In the genomic region with DNA sequence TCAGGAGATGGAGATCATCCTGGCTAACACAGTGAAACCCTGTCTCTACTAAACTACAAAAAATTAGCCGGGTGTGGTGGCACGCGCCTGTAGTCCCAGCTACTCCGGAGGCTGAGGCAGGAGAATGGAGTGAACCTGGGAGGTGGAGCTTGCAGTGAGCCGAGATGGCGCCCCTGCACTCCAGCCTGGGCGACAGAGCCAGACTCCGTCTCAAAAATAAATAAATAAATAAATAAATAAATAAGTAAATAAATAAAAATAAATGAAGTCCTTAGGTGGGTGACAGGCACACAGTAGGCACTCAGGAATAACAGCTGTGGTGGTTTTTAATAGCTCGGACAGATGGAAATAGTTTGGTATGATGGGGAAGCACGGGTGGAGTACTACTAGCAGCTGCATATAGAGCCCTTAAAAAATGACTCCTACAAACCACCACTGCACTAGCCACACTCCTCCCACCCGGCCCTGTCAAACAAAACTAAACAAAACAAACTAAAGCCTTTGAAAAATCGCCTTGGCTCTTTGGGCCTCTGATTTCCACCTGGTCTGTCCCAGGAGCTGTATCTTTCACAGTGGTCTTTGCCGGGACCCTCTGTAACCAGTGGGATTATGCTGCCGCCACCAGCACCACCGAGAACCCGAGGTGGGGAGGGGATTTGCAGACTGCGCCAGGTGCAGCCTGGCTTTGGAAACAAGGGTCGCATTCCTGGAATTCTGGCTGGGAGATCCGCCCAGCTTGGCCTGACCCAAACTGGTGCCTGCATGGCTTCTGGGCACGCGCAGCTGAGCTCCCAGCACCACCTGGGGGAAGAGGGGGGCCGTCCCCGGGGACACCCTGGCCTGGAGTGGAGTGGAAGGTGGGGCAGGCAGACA, we compare ENCODE assay signal across 9 cellular contexts. TPM values are rescaled to one million over a fixed set of nuclear protein-coding genes. Genes with fewer than 3 reads are reported as not detected.
DNase-seq lines count a peak whose midpoint lies in the region; TF ChIP-seq lines count a peak whose summit lies in the region.
"Had no signal": no experiment of that assay in that cellular context is flagged by ENCODE, and none has a peak within 500 bp of the region (broad histone marks: within the 10 kb centered on the region; RNA-seq: fewer than 3 reads in every experiment).

No MANE protein-coding gene starts in this region.

- no peaks in the 10 kb centered on the region for H3K36me3 Mint-ChIP-seq in brain

- peaks cover 57% of the 10 kb centered on the region for H3K4me1 Mint-ChIP-seq in brain

- H3K4me3 ChIP-seq in thyroid gland (replicated peaks in 1 of 3): no peak overlapping the region
- H3K4me3 ChIP-seq: spleen had no signal

- no peaks in the 10 kb centered on the region for H3K9me3 ChIP-seq in thyroid gland
- H3K9me3 ChIP-seq: spleen had no signal

- no peaks in the 10 kb centered on the region for H3K27me3 Mint-ChIP-seq in brain

- H3K9me3 Mint-ChIP-seq in brain: no peaks in the 10 kb centered on the region

- intact Hi-C loops in thyroid gland (cut with DNase I): loop anchor here (10.0 kb wide), 1 partner anchor 66 kb away; the partner anchor contains the start of gene BRD3

- TF ChIP-seq CTCF in brain (conservative IDR thresholded peaks at IDR 0.05) (no peak), thyroid gland (IDR thresholded peaks at IDR 0.05) (no peak)

- peak in 1 of 2 donors; percentile 79 for TF ChIP-seq POLR2A in thyroid gland (IDR thresholded peaks at IDR 0.05)

- peak overlapping the region in 2 of 5 experiments; percentile 21 to 59 for H3K4me3 Mint-ChIP-seq in brain

- H3K27ac Mint-ChIP-seq in brain: peak overlapping the region in 3 of 5 experiments; percentile 16 to 80 (median 63)

- H3K27me3 ChIP-seq in thyroid gland: no peaks in the 10 kb centered on the region
- H3K27me3 ChIP-seq: spleen had no signal

- H3K27ac ChIP-seq in thyroid gland: peak overlapping the region; percentile 86 to 88 (median 87)
- H3K27ac ChIP-seq: epithelial cell of prostate had no signal

- H3K36me3 ChIP-seq in thyroid gland: no peaks in the 10 kb centered on the region
- H3K36me3 ChIP-seq: spleen had no signal

- peaks cover 27 to 41% of the 10 kb centered on the region in 2 donors for H3K4me1 ChIP-seq in thyroid gland

- DNase-seq in LoVo (ENCODE audit: low spot score): peak; percentile 32
- peak; percentile 53 for DNase-seq in kidney tubule cell (ENCODE audit: low spot score)
- peak; percentile 99 for DNase-seq in thyroid gland
- no peak for DNase-seq in stimulated activated CD4-positive, alpha-beta T cell treated with anti-CD3 and anti-CD28 coated beads, Interleukin-15, amount 100 ng/mL, for 24 hours
- no peak for DNase-seq in NCI-H146 treated with DMSO at 0.1 percent for 48 hours (lab: John Stamatoyannopoulos, UW; ENCODE audit: unreplicated experiment)
- DNase-seq in NK-92 treated with Interleukin-12 subunit alpha and Interleukin-12 subunit beta, amount 100 ng/mL, for 24 hours (lab: John Stamatoyannopoulos, UW): no peak
- DNase-seq: spleen had no signal

- 36 to 46% methylated on average over 16 to 23 of the region's 23 CpGs for WGBS in thyroid gland, 2 donors

RNA-seq across cellular contexts. Expression of gene WDR5, which starts 5.1 kb away (rescaled TPM):
- 48.9 TPM for polyA plus RNA-seq in brain (ENCODE audit: insufficient read depth, low read depth, low replicate concordance)
- total RNA-seq in thyroid gland: 10 to 100 TPM; 24.1 to 40.1 (median 27.1) TPM

RNA-seq across cellular contexts. Expression of gene RNU6ATAC, which starts 33.6 kb away (rescaled TPM):
- not detected for polyA plus RNA-seq in brain (ENCODE audit: insufficient read depth, low read depth, low replicate concordance)
- total RNA-seq in thyroid gland: not detected
- polyA plus RNA-seq: spleen had no signal

Comparison
In these comparisons a context has a peak if more than half of its experiments do, and no peak if none do; other contexts are left out.
1. DNase-seq: peak in LoVo (single experiment), kidney tubule cell (single experiment) and thyroid gland (2 of 2); none in stimulated activated CD4-positive, alpha-beta T cell treated with anti-CD3 and anti-CD28 coated beads, Interleukin-15, amount 100 ng/mL, for 24 hours (single experiment), NCI-H146 treated with DMSO at 0.1 percent for 48 hours (single experiment) and NK-92 treated with Interleukin-12 subunit alpha and Interleukin-12 subunit beta, amount 100 ng/mL, for 24 hours (single experiment).